In the genomic region with DNA sequence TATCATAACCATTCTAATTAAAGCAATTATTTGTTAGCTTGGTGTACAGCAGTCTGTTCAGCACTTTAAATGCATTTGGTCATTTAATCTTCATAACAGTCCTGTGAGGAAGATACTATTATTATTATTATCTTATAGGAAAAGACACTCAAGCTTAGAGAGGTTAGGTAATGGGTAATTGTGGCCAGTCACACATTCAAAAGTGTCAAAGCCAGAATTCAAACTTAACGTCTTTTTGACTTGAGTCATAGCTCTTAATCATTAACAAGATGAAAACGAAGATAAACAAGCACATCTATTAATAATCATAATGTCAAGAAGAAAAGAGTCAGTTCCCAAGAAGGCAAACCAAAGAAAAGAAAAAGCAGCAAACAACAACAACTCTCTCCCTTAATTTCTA, we compare ENCODE assay signal across 13 cellular contexts.
"Had no signal": no experiment of that assay in that cellular context is flagged by ENCODE, and none has a peak within 500 bp of the region (broad histone marks: within the 10 kb centered on the region; RNA-seq: fewer than 3 reads in every experiment).

No MANE protein-coding gene starts in this region.

- H3K4me3 ChIP-seq: cardiac muscle cell had no signal

- H3K27ac ChIP-seq: cardiac muscle cell, VCaP had no signal

- H3K36me3 ChIP-seq: cardiac muscle cell had no signal

- H3K27me3 ChIP-seq: cardiac muscle cell had no signal

- DNase-seq: activated CD4-positive, alpha-beta T cell treated with anti-CD3 and anti-CD28 coated beads for 48 hours; activated CD8-positive, alpha-beta memory T cell treated with anti-CD3 and anti-CD28 coated beads, Interleukin-2, amount 50 U/mL, for 48 hours; activated CD8-positive, alpha-beta T cell treated with anti-CD3 and anti-CD28 coated beads, Interleukin-2, amount 10 ng/mL, durations not matched to agents 7 days and 5 days; foreskin melanocyte; head of caudate nucleus; islet precursor cell; left ventricle myocardium superior; mesenchymal stem cell; nephron progenitor cell; stimulated activated CD4-positive, alpha-beta T cell treated with anti-CD3 and anti-CD28 coated beads, Interleukin-12 subunit alpha, Interleukin-12 subunit beta, amount 100 ng/mL, for 4 hours; stimulated activated naive CD4-positive, alpha-beta T cell treated with Interleukin-2 at 50 U/mL for 16 hours had no signal
